ENCODE assay signal across 8 cellular contexts in genomic region chr6:166999845-167000253, GRCh38. TPM values are rescaled to one million over a fixed set of nuclear protein-coding genes. Genes with fewer than 3 reads are reported as not detected.
DNase-seq lines count a peak whose midpoint lies in the region; ATAC-seq and TF ChIP-seq lines count a peak whose summit lies in the region.

No MANE protein-coding gene starts in this region.

- TF ChIP-seq CTCF in BJ (IDR thresholded peaks at IDR 0.05; ENCODE audit: insufficient read depth, low read depth, low read length) (no peak), body of pancreas (IDR thresholded peaks at IDR 0.05) (no peak), lung (IDR thresholded peaks at IDR 0.05; ENCODE audit: control extremely low read depth, extremely low read depth) (no peak)

- H3K9ac ChIP-seq in HUES64 (ENCODE audit: low read depth, low read length) = peak overlapping the region; percentile 95

- H3K36me3 ChIP-seq in BJ (ENCODE audit: control insufficient read depth, insufficient read depth, low read length) (no peaks in the 10 kb centered on the region), HUES64 (ENCODE audit: insufficient read depth, low read length) (peaks cover 60% of the 10 kb centered on the region), body of pancreas (replicated peaks in 1 of 2; ENCODE audit: insufficient read depth in 1 of 2, low read depth in 2 of 2) (no peaks in the 10 kb centered on the region), lung (ENCODE audit: control insufficient read depth in 2 of 2, insufficient read depth in 2 of 2, low read length in 2 of 2) (no peaks in the 10 kb centered on the region), urinary bladder (ENCODE audit: insufficient read depth) (no peaks in the 10 kb centered on the region)

- ATAC-seq in body of pancreas (no peak), lung (ENCODE audit: insufficient read depth, low FRiP score) (no peak), HG02763 (IDR thresholded peaks at IDR 0.05; ENCODE audit: unreplicated experiment) (no peak)

- 2% methylated on average over 14 of the region's 16 CpGs for WGBS in HUES64
- 1 to 2% methylated on average over 16 of the region's 16 CpGs for WGBS in body of pancreas, 2 donors
- 1 to 3% methylated on average over 16 of the region's 16 CpGs for WGBS in lung, 2 donors
- 2% methylated on average over 16 of the region's 16 CpGs for WGBS in urinary bladder

- H3K27ac ChIP-seq in HUES64 (ENCODE audit: low read depth, low read length) (peak overlapping the region; percentile 79), body of pancreas (peak overlapping the region in 3 of 4 donors; percentile 54 to 67 (median 63)), lung (ENCODE audit: low read depth in 1 of 2, low read length in 1 of 2) (peak overlapping the region in 1 of 2 donors; percentile 71), urinary bladder (ENCODE audit: low read depth) (no peak overlapping the region)

- H3K27me3 ChIP-seq in BJ (ENCODE audit: control insufficient read depth, insufficient read depth, low read length) (no peaks in the 10 kb centered on the region), HUES64 (ENCODE audit: insufficient read depth, low read length) (no peaks in the 10 kb centered on the region), body of pancreas (no peaks in the 10 kb centered on the region), lung (ENCODE audit: control insufficient read depth, insufficient read depth) (no peaks in the 10 kb centered on the region)

- POLR2A ChIA-PET in BJ (lab: Charles Lee) = no interaction called here

- CTCF ChIA-PET in BJ (lab: Yijun Ruan, JAX) = interaction anchor here (0.7 to 1.6 kb wide), 6 partner anchors 10 to 239 kb away, joined by 3 to 8 read pairs (median 4); partner anchors contain the start of gene RNASET2

- peaks cover 15% of the 10 kb centered on the region for H3K4me1 ChIP-seq in HUES64 (ENCODE audit: insufficient read depth, low read length)
- peaks cover 14% of the 10 kb centered on the region for H3K4me1 ChIP-seq in body of pancreas
- peaks cover 4 to 8% of the 10 kb centered on the region in 2 donors for H3K4me1 ChIP-seq in lung (ENCODE audit: control insufficient read depth in 2 of 2, insufficient read depth in 2 of 2, low read length in 2 of 2)
- H3K4me1 ChIP-seq in urinary bladder (ENCODE audit: insufficient read depth) = no peaks in the 10 kb centered on the region

- DNase-seq in BJ (ENCODE audit: low read depth) (no peak), body of pancreas (peak in 2 of 4 donors; percentile 14 to 19), lung (ENCODE audit: low spot score) (no peak), HK-2 (ENCODE audit: unreplicated experiment) (no peak)
- no peak for DNase-seq in stimulated activated CD8-positive, alpha-beta memory T cell treated with anti-CD3 and anti-CD28 coated beads, Interleukin-4, amount 100 ng/mL, for 48 hours

- intact Hi-C loops in body of pancreas (cut with DNase I) = no loop called here

- H3K4me3 ChIP-seq in BJ (ENCODE audit: low read depth, low read length) (peak overlapping the region; percentile 86), HUES64 (ENCODE audit: low read length) (peak overlapping the region; percentile 99), body of pancreas (peak overlapping the region; percentile 88 to 95), lung (peak overlapping the region; percentile 93), urinary bladder (ENCODE audit: low read depth, low read length) (peak overlapping the region; percentile 98)

- H3K9me3 ChIP-seq in HUES64 (ENCODE audit: insufficient read depth, low read depth, low read length) (no peaks in the 10 kb centered on the region), body of pancreas (no peaks in the 10 kb centered on the region), lung (ENCODE audit: control insufficient read depth in 2 of 2, insufficient read depth in 1 of 2, low read length in 1 of 2) (peaks cover 0 to 2% of the 10 kb centered on the region in 2 donors)

- TF ChIP-seq POLR2A in body of pancreas (IDR thresholded peaks at IDR 0.05) = no peak

RNA-seq across cellular contexts. Expression of gene CEP43, which starts 0.7 kb away (rescaled TPM):
- polyA plus RNA-seq in BJ (2011; rRNA removed) (5.6 and 15.5 TPM in 2 replicates), lung (1 to 10 TPM; 6.6 to 8.6 TPM), urinary bladder (5.9 TPM)
- 5.5 and 5.8 TPM in 2 replicates for polyA minus RNA-seq in BJ (2011; rRNA and poly(A)+ RNA removed)
- 27.3 TPM for polyA plus RNA-seq in HUES64 (2013, experiment 1 of 2)
- 25.0 TPM for polyA plus RNA-seq in HUES64 (2013, experiment 2 of 2)
- total RNA-seq in body of pancreas (10 to 100 TPM; 11.4 to 45.8 TPM), lung (10 to 100 TPM; 12.0 to 43.2 TPM), urinary bladder (37.8 TPM)

RNA-seq across cellular contexts. Expression of gene RNASET2, which starts 43.5 kb away (rescaled TPM):
- polyA plus RNA-seq in BJ (2011; rRNA removed) = 24.7 and 28.4 TPM in 2 replicates
- polyA minus RNA-seq in BJ (2011; rRNA and poly(A)+ RNA removed) = 5.1 and 8.2 TPM in 2 replicates
- 12.4 TPM for polyA plus RNA-seq in HUES64 (2013, experiment 1 of 2)
- polyA plus RNA-seq in HUES64 (2013, experiment 2 of 2) = 17.2 TPM
- total RNA-seq in body of pancreas = 10 to 100 TPM; 53.7 to 66.3 TPM
- 10 to 100 TPM; 68.4 to 92.1 TPM for total RNA-seq in lung
- 10 to 100 TPM; 55.2 to 87.3 TPM for polyA plus RNA-seq in lung
- 54.5 TPM for total RNA-seq in urinary bladder
- 42.8 TPM for polyA plus RNA-seq in urinary bladder
